ENCODE assay signal across 4 cellular contexts in genomic region chr6:86619428-86619827, GRCh38.
"Had no signal": no experiment of that assay in that cellular context is flagged by ENCODE, and none has a peak within 500 bp of the region (broad histone marks: within the 10 kb centered on the region; RNA-seq: fewer than 3 reads in every experiment).

No MANE protein-coding gene starts in this region.

- H3K27ac ChIP-seq: GM23248 had no signal

- H3K9me3 ChIP-seq: HAP-1 had no signal

- H3K4me1 ChIP-seq: HAP-1 had no signal

- H3K36me3 ChIP-seq: HAP-1 had no signal

- H3K4me3 ChIP-seq: GM23248, GM23338, HAP-1 had no signal

- ATAC-seq: GM23338, HCT116 had no signal
